ENCODE assay signal across 26 cellular contexts in the genomic region with DNA sequence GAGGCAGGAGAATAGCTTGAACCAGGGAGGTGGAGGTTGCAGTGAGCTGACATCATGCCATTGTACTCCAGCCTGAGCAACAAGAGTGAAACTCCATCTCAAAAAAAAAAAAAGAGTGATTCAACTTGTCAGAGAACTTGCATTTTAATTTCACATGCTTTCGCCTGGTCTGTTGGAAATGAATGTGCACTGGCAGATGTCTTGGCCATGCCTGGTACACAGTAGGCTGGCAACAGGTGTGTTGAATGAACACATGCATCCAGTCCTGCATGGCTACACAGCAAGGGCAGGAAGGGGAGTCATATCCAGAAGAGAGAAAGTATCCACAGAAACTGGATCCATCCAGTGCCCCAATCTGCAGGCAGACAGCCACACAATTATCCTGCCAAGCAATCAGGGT.
"Had no signal": no experiment of that assay in that cellular context is flagged by ENCODE, and none has a peak within 500 bp of the region (broad histone marks: within the 10 kb centered on the region; RNA-seq: fewer than 3 reads in every experiment).

No MANE protein-coding gene starts in this region.

- H3K4me3 Mint-ChIP-seq: activated CD4-positive, alpha-beta memory T cell treated with anti-CD3 and anti-CD28 coated beads for 36 hours; activated naive CD8-positive, alpha-beta T cell; activated T-cell treated with anti-CD3 and anti-CD28 coated beads, Interleukin-2, amount 50 U/mL, for 24 hours; activated T-helper 17 cell treated with anti-CD3 and anti-CD28 coated beads, Interleukin-2, amount 50 U/mL, for 72 hours had no signal

- H3K4me3 ChIP-seq: body of pancreas, colonic mucosa, esophagus muscularis mucosa, gastroesophageal sphincter, heart right ventricle had no signal

- H3K27ac Mint-ChIP-seq: activated CD4-positive, alpha-beta memory T cell treated with anti-CD3 and anti-CD28 coated beads for 36 hours; activated naive CD8-positive, alpha-beta T cell; activated T-cell treated with anti-CD3 and anti-CD28 coated beads, Interleukin-2, amount 50 U/mL, for 24 hours; activated T-helper 17 cell treated with anti-CD3 and anti-CD28 coated beads, Interleukin-2, amount 50 U/mL, for 72 hours had no signal

- ATAC-seq: activated T-helper 17 cell treated with anti-CD3 and anti-CD28 coated beads, Interleukin-2, amount 50 U/mL, for 72 hours; body of pancreas; gastroesophageal sphincter; heart right ventricle had no signal

- H3K27me3 ChIP-seq: body of pancreas, colonic mucosa, esophagus muscularis mucosa, foreskin keratinocyte, gastroesophageal sphincter, heart right ventricle had no signal

- DNase-seq: activated CD4-positive, alpha-beta memory T cell treated with anti-CD3 and anti-CD28 coated beads for 36 hours; activated CD4-positive, alpha-beta T cell treated with anti-CD3 and anti-CD28 coated beads for 1 hour; activated CD4-positive, alpha-beta T cell treated with anti-CD3 and anti-CD28 coated beads for 48 hours; activated CD4-positive, alpha-beta T cell treated with anti-CD3 and anti-CD28 coated beads, Interleukin-2, amount 50 U/mL, for 1 hour; activated CD8-positive, alpha-beta memory T cell treated with anti-CD3 and anti-CD28 coated beads, Interleukin-2, amount 50 U/mL, for 48 hours; activated effector memory CD4-positive, alpha-beta T cell treated with Interleukin-2 at 50 U/mL for 16 hours; activated gamma-delta T cell treated with Interleukin-2 at 50 U/mL for 16 hours; activated naive CD4-positive, alpha-beta T cell treated with anti-CD3 and anti-CD28 coated beads, Interleukin-2, amount 50 U/mL, for 16 hours; activated naive CD4-positive, alpha-beta T cell treated with Interleukin-2 at 50 U/mL for 16 hours; activated T-cell treated with anti-CD3 and anti-CD28 coated beads for 4 hours; activated T-cell treated with anti-CD3 and anti-CD28 coated beads, Interleukin-2, amount 50 U/mL, for 24 hours; amniotic stem cell; anterior cingulate cortex; body of pancreas; caudate nucleus; colonic mucosa; effector CD8-positive, alpha-beta T cell; erythroblast; heart right ventricle; hippocampal formation; T-helper 2 cell had no signal

- H3K4me1 ChIP-seq: body of pancreas, colonic mucosa, esophagus muscularis mucosa, foreskin keratinocyte, gastroesophageal sphincter had no signal

- H3K9me3 ChIP-seq: body of pancreas, colonic mucosa, esophagus muscularis mucosa, heart right ventricle had no signal

- H3K27me3 Mint-ChIP-seq: activated CD4-positive, alpha-beta memory T cell treated with anti-CD3 and anti-CD28 coated beads for 36 hours; activated naive CD8-positive, alpha-beta T cell; activated T-cell treated with anti-CD3 and anti-CD28 coated beads, Interleukin-2, amount 50 U/mL, for 24 hours; activated T-helper 17 cell treated with anti-CD3 and anti-CD28 coated beads, Interleukin-2, amount 50 U/mL, for 72 hours had no signal

- H3K9me3 Mint-ChIP-seq: activated CD4-positive, alpha-beta memory T cell treated with anti-CD3 and anti-CD28 coated beads for 36 hours; activated T-cell treated with anti-CD3 and anti-CD28 coated beads, Interleukin-2, amount 50 U/mL, for 24 hours; activated T-helper 17 cell treated with anti-CD3 and anti-CD28 coated beads, Interleukin-2, amount 50 U/mL, for 72 hours had no signal

- H3K27ac ChIP-seq: body of pancreas, colonic mucosa, esophagus muscularis mucosa, foreskin keratinocyte, gastroesophageal sphincter, heart right ventricle had no signal
